In the genomic region with DNA sequence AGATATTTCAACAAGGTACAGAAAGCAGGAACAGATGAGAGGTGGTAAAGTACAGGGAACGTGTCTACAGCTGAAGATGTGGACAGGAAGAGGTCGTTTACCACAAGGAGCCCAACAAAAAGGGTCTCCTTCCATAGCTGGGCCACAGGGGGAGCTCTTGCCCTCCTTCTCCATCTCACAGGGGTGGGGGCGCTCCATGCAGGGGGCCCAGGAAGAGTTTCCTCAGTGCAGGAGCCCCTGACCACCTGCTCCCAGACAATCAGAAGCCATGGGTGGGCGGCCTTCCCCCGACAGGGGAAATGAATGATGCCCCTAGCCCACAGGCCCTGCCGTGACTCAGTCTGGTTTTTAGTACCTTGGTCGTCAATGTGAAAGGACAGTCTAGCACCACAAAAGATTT, we compare ENCODE assay signal across 8 cellular contexts.
A peak's percentile ranks its signal among the peaks of the same experiment; 100 is the strongest.
DNase-seq lines count a peak whose midpoint lies in the region; ATAC-seq and TF ChIP-seq lines count a peak whose summit lies in the region.

No MANE protein-coding gene starts in this region.

- intact Hi-C loops in posterior cingulate gyrus (cut with DNase I) = no loop called here
- intact Hi-C loops in posterior vena cava (cut with DNase I) = no loop called here

- ATAC-seq in GM18907 (IDR thresholded peaks at IDR 0.05; ENCODE audit: unreplicated experiment) = peak; percentile 82
- no peak for ATAC-seq in HG02571 (IDR thresholded peaks at IDR 0.05; ENCODE audit: unreplicated experiment)

- no peaks in the 10 kb centered on the region for H3K27me3 ChIP-seq in BE2C

- H3K4me1 ChIP-seq in BE2C = peaks cover 8% of the 10 kb centered on the region; the same call in 1 of the 2 replicates

- H3K36me3 ChIP-seq in BE2C = no peaks in the 10 kb centered on the region

- TF ChIP-seq CTCF in BE2C (IDR thresholded peaks at IDR 0.05; ENCODE audit: low read depth, low read length) (peak; percentile 37), fibroblast of pulmonary artery (IDR thresholded peaks at IDR 0.05; ENCODE audit: low read length, missing control alignments) (peak; percentile 23)

- DNase-seq in BE2C (peak; percentile 19), NCI-H69 (lab: John Stamatoyannopoulos, UW) (peak; percentile 64), fibroblast of pulmonary artery (ENCODE audit: low read depth) (no peak), posterior cingulate gyrus (no peak), NCI-H1694 treated with DMSO at 0.1 percent for 48 hours (lab: John Stamatoyannopoulos, UW) (no peak), posterior vena cava (ENCODE audit: low spot score) (no peak)

- no peak overlapping the region for H3K4me3 ChIP-seq in BE2C (ENCODE audit: low read depth, low read length)
- no peak overlapping the region for H3K4me3 ChIP-seq in fibroblast of pulmonary artery (replicated peaks; ENCODE audit: low read depth, low read length)

- H3K9me3 ChIP-seq in BE2C = no peaks in the 10 kb centered on the region

Comparison
In these comparisons a context has a peak if more than half of its experiments do, and no peak if none do; other contexts are left out.
1. DNase-seq: peak in BE2C (single experiment) and NCI-H69 (single experiment); none in fibroblast of pulmonary artery (single experiment), posterior cingulate gyrus (0 of 10), NCI-H1694 treated with DMSO at 0.1 percent for 48 hours (single experiment) and posterior vena cava (single experiment).